Comparison of ENCODE assay signal across 8 cellular contexts in genomic region chr1:16122916-16123315, GRCh38. TPM values are rescaled to one million over a fixed set of nuclear protein-coding genes. Genes with fewer than 3 reads are reported as not detected.
DNase-seq lines count a peak whose midpoint lies in the region; ATAC-seq and TF ChIP-seq lines count a peak whose summit lies in the region.

No MANE protein-coding gene starts in this region.

- ATAC-seq in HG02642 (IDR thresholded peaks at IDR 0.05; ENCODE audit: poor library complexity, unreplicated experiment), result no peak
- no peak for ATAC-seq in GM18505 (IDR thresholded peaks at IDR 0.05; ENCODE audit: unreplicated experiment)

- no peak overlapping the region for H2AFZ ChIP-seq in PC-9

- H3K27me3 ChIP-seq in PC-9 (ENCODE audit: insufficient read depth, low read depth) (no peaks in the 10 kb centered on the region), thyroid gland (no peaks in the 10 kb centered on the region)

- CTCF ChIA-PET in PC-9 (lab: Charles Lee), result no interaction called here

- H4K20me1 ChIP-seq in PC-9 (ENCODE audit: insufficient read depth), result peaks cover 18% of the 10 kb centered on the region

- in situ Hi-C loops in GM13977 (cut with MboI; ENCODE audit: low pct_unique_long_range_greater_than_20kb, low sequenced_read_pairs, unreplicated experiment), result loop anchor here (25.0 kb wide), 1 partner anchor 489 kb away; the partner anchor contains the start of gene NBPF1

- H3K4me3 ChIP-seq in PC-9 (no peak overlapping the region), thyroid gland (replicated peaks in 1 of 3) (no peak overlapping the region)

- H3K79me2 ChIP-seq in PC-9 (ENCODE audit: low read depth), result 0 out of 2 replicates have a peak, but pooled peaks cover 7% of the 10 kb centered on the region

- peaks cover 35% of the 10 kb centered on the region for H3K36me3 ChIP-seq in PC-9 (ENCODE audit: low read depth)
- H3K36me3 ChIP-seq in thyroid gland, result peaks cover 26 to 32% of the 10 kb centered on the region in 2 donors

- H3K27ac ChIP-seq in PC-9 (peak overlapping the region; percentile 61), thyroid gland (peak overlapping the region in 1 of 3 donors; percentile 43)

- no TSS peak for BruUV-seq in PC-9 (replicated peaks; lab: Mats Ljungman, UMichigan)

- DNase-seq in GM13977 (ENCODE audit: low spot score) (peak; percentile 70), PC-9 (peak in 1 of 2 experiments; percentile 73), thyroid gland (no peak), COLO668 (lab: John Stamatoyannopoulos, UW; ENCODE audit: unreplicated experiment) (no peak)
- peak; percentile 1 for DNase-seq in central memory CD4-positive, alpha-beta T cell
- peak; percentile 63 for DNase-seq in stimulated activated CD4-positive, alpha-beta T cell treated with anti-CD3 and anti-CD28 coated beads, Interleukin-15, amount 100 ng/mL, for 24 hours

- no peaks in the 10 kb centered on the region for H3K9me2 ChIP-seq in PC-9 (ENCODE audit: insufficient read depth)

- POLR2A ChIA-PET in PC-9 (lab: Charles Lee; ENCODE audit: unreplicated experiment), result interaction anchor here (0.7 kb wide), 1 partner anchor 66 kb away, joined by 3 read pairs; no protein-coding TSS in a partner anchor

- H3K9me3 ChIP-seq in PC-9 (ENCODE audit: insufficient read depth, low read depth) (no peaks in the 10 kb centered on the region), thyroid gland (no peaks in the 10 kb centered on the region)

- peak overlapping the region; percentile 46 for H3K4me2 ChIP-seq in PC-9

- H3K4me1 ChIP-seq in PC-9 (replicated peaks; ENCODE audit: insufficient read depth) (peaks cover 70% of the 10 kb centered on the region), thyroid gland (peaks cover 0 to 25% of the 10 kb centered on the region in 2 donors)

- 75 to 80% methylated on average over 6 of the region's 6 CpGs for WGBS in thyroid gland, 2 donors

- intact Hi-C loops in PC-9 (cut with micrococcal nuclease; ENCODE audit: unreplicated experiment) (no loop called here), thyroid gland (cut with DNase I) (no loop called here)

- H3F3A ChIP-seq in PC-9 (ENCODE audit: insufficient read depth, low read depth), result peaks cover 72% of the 10 kb centered on the region

- TF ChIP-seq POLR2A in thyroid gland (IDR thresholded peaks at IDR 0.05) (no peak), GM18505 (IDR thresholded peaks at IDR 0.05; ENCODE audit: borderline replicate concordance, extremely low read depth, insufficient read depth, insufficient read length) (no peak)

- no peak for TF ChIP-seq CTCF in GM13977 (IDR thresholded peaks at IDR 0.05; ENCODE audit: extremely low read depth, insufficient read depth, missing control alignments)
- no peak for TF ChIP-seq CTCF in PC-9 (conservative IDR thresholded peaks at IDR 0.05)
- no peak for TF ChIP-seq CTCF in thyroid gland (IDR thresholded peaks at IDR 0.05)

RNA-seq across cellular contexts. Expression of gene EPHA2, which starts 33.0 kb away (rescaled TPM):
- total RNA-seq in PC-9 (2021), result 48.3 and 65.8 TPM in 2 replicates
- 10 to 100 TPM; 22.3 to 53.2 (median 29.3) TPM for total RNA-seq in thyroid gland

RNA-seq across cellular contexts. Expression of gene FAM131C, which starts 49.5 kb away (rescaled TPM):
- total RNA-seq in PC-9 (2021) (7.4 and 12.3 TPM in 2 replicates), thyroid gland (1 to 10 TPM in 3 of 4 donors, under 1 TPM in 1; 0.42 to 2.7 (median 1.5) TPM)

Comparison
In these comparisons a context has a peak if more than half of its experiments do, and no peak if none do; other contexts are left out.
1. DNase-seq: peak in GM13977 (single experiment), central memory CD4-positive, alpha-beta T cell (single experiment) and stimulated activated CD4-positive, alpha-beta T cell treated with anti-CD3 and anti-CD28 coated beads, Interleukin-15, amount 100 ng/mL, for 24 hours (single experiment); none in thyroid gland (0 of 2) and COLO668 (single experiment).